ENCODE assay signal across 15 cellular contexts in genomic region chr15:78213425-78213750, GRCh38. TPM values are rescaled to one million over a fixed set of nuclear protein-coding genes. Genes with fewer than 3 reads are reported as not detected.
"Had no signal": no experiment of that assay in that cellular context is flagged by ENCODE, and none has a peak within 500 bp of the region (broad histone marks: within the 10 kb centered on the region; RNA-seq: fewer than 3 reads in every experiment).

No MANE protein-coding gene starts in this region.

- H3K4me3 Mint-ChIP-seq: activated naive CD8-positive, alpha-beta T cell treated with anti-CD3 and anti-CD28 coated beads, Interleukin-2, amount 10 ng/mL, durations not matched to agents 7 days and 5 days; activated T-cell treated with anti-CD3 and anti-CD28 coated beads, Interleukin-2, amount 50 U/mL, for 72 hours; mesothelial cell of epicardium; neural progenitor cell; stimulated activated effector memory CD8-positive, alpha-beta T cell treated with anti-CD3 and anti-CD28 coated beads, Interleukin-12 subunit alpha, Interleukin-12 subunit beta, amount 100 ng/mL, for 72 hours; T-helper 2 cell treated with Interferon-gamma antibody and Interleukin-4, amounts not matched to agents 5 μg/mL and 100 μg/mL, for 36 hours; type B pancreatic cell had no signal

- H3K9me3 ChIP-seq: breast epithelium, gastroesophageal sphincter had no signal

- H3K4me1 ChIP-seq: breast epithelium, neural progenitor cell had no signal

- H2AFZ ChIP-seq: neural progenitor cell, parathyroid adenoma had no signal

- H3K79me2 ChIP-seq: parathyroid adenoma had no signal

- H3K4me3 ChIP-seq: breast epithelium, gastroesophageal sphincter, neural progenitor cell had no signal

- H3K9me3 Mint-ChIP-seq: activated naive CD8-positive, alpha-beta T cell treated with anti-CD3 and anti-CD28 coated beads, Interleukin-2, amount 10 ng/mL, durations not matched to agents 7 days and 5 days; activated T-cell treated with anti-CD3 and anti-CD28 coated beads, Interleukin-2, amount 50 U/mL, for 72 hours; mesothelial cell of epicardium; neural progenitor cell; stimulated activated effector memory CD8-positive, alpha-beta T cell treated with anti-CD3 and anti-CD28 coated beads, Interleukin-12 subunit alpha, Interleukin-12 subunit beta, amount 100 ng/mL, for 72 hours; T-helper 2 cell treated with Interferon-gamma antibody and Interleukin-4, amounts not matched to agents 5 μg/mL and 100 μg/mL, for 36 hours; type B pancreatic cell had no signal

- H3K4me2 ChIP-seq: neural progenitor cell had no signal

- H3K27ac ChIP-seq: breast epithelium, neural progenitor cell, parathyroid adenoma had no signal

- H3K4me1 Mint-ChIP-seq: activated naive CD8-positive, alpha-beta T cell treated with anti-CD3 and anti-CD28 coated beads, Interleukin-2, amount 10 ng/mL, durations not matched to agents 7 days and 5 days; stimulated activated effector memory CD8-positive, alpha-beta T cell treated with anti-CD3 and anti-CD28 coated beads, Interleukin-12 subunit alpha, Interleukin-12 subunit beta, amount 100 ng/mL, for 72 hours had no signal

- H3K36me3 Mint-ChIP-seq: activated naive CD8-positive, alpha-beta T cell treated with anti-CD3 and anti-CD28 coated beads, Interleukin-2, amount 10 ng/mL, durations not matched to agents 7 days and 5 days; mesothelial cell of epicardium; neural progenitor cell; stimulated activated effector memory CD8-positive, alpha-beta T cell treated with anti-CD3 and anti-CD28 coated beads, Interleukin-12 subunit alpha, Interleukin-12 subunit beta, amount 100 ng/mL, for 72 hours; type B pancreatic cell had no signal

- H3K27ac Mint-ChIP-seq: activated naive CD8-positive, alpha-beta T cell treated with anti-CD3 and anti-CD28 coated beads, Interleukin-2, amount 10 ng/mL, durations not matched to agents 7 days and 5 days; activated T-cell treated with anti-CD3 and anti-CD28 coated beads, Interleukin-2, amount 50 U/mL, for 72 hours; mesothelial cell of epicardium; stimulated activated effector memory CD8-positive, alpha-beta T cell treated with anti-CD3 and anti-CD28 coated beads, Interleukin-12 subunit alpha, Interleukin-12 subunit beta, amount 100 ng/mL, for 72 hours; T-helper 2 cell treated with Interferon-gamma antibody and Interleukin-4, amounts not matched to agents 5 μg/mL and 100 μg/mL, for 36 hours had no signal

- H3K27me3 Mint-ChIP-seq: type B pancreatic cell had no signal

- H3K9ac ChIP-seq: neural progenitor cell, parathyroid adenoma had no signal

- DNase-seq: activated CD4-positive, alpha-beta T cell treated with anti-CD3 and anti-CD28 coated beads for 1 hour; activated CD4-positive, alpha-beta T cell treated with anti-CD3 and anti-CD28 coated beads, Interleukin-2, amount 50 U/mL, for 48 hours; activated naive CD8-positive, alpha-beta T cell treated with anti-CD3 and anti-CD28 coated beads, Interleukin-2, amount 10 ng/mL, durations not matched to agents 7 days and 5 days; activated T-cell treated with anti-CD3 and anti-CD28 coated beads, Interleukin-2, amount 50 U/mL, for 72 hours; aorta; effector CD8-positive, alpha-beta T cell; SW 1271 had no signal

- H3K36me3 ChIP-seq: breast epithelium, gastroesophageal sphincter, neural progenitor cell had no signal

- H3K27me3 ChIP-seq: gastroesophageal sphincter, neural progenitor cell had no signal

- ATAC-seq: activated T-cell treated with anti-CD3 and anti-CD28 coated beads, Interleukin-2, amount 50 U/mL, for 72 hours; gastroesophageal sphincter; stimulated activated effector memory CD8-positive, alpha-beta T cell treated with anti-CD3 and anti-CD28 coated beads, Interleukin-12 subunit alpha, Interleukin-12 subunit beta, amount 100 ng/mL, for 72 hours had no signal

RNA-seq across cellular contexts. Expression of gene ACSBG1, which starts 21.0 kb away (rescaled TPM):
- total RNA-seq: aorta had no signal
